ENCODE assay signal across 17 cellular contexts in genomic region chrY:15466891-15467290, GRCh38.
DNase-seq lines count a peak whose midpoint lies in the region; ATAC-seq and TF ChIP-seq lines count a peak whose summit lies in the region.
"Had no signal": no experiment of that assay in that cellular context is flagged by ENCODE, and none has a peak within 500 bp of the region (broad histone marks: within the 10 kb centered on the region; RNA-seq: fewer than 3 reads in every experiment).

No MANE protein-coding gene starts in this region.

- no peaks in the 10 kb centered on the region for H3K36me3 ChIP-seq in fibroblast of lung (ENCODE audit: control insufficient read depth, insufficient read depth, low read length)
- H3K36me3 ChIP-seq in thoracic aorta = no peaks in the 10 kb centered on the region
- H3K36me3 ChIP-seq: BLaER1 had no signal

- peaks cover 12% of the 10 kb centered on the region for H3K4me1 Mint-ChIP-seq in HFFc6 (ENCODE audit: low read depth)
- H3K4me1 Mint-ChIP-seq: CD14-positive monocyte; CD4-positive, alpha-beta memory T cell; H9 had no signal

- H3K9ac ChIP-seq in fibroblast of lung (ENCODE audit: insufficient read depth, low read length) = no peak overlapping the region
- H3K9ac ChIP-seq: BLaER1 had no signal

- H3K79me2 ChIP-seq in fibroblast of lung (ENCODE audit: control insufficient read depth, insufficient read depth, low read length) = no peaks in the 10 kb centered on the region

- no peaks in the 10 kb centered on the region for H3K27me3 ChIP-seq in fibroblast of lung (ENCODE audit: control insufficient read depth, insufficient read depth, low read length)
- H3K27me3 ChIP-seq in thoracic aorta (replicated peaks; ENCODE audit: insufficient read depth) = no peaks in the 10 kb centered on the region
- H3K27me3 ChIP-seq: BLaER1 had no signal

- no peak for ATAC-seq in thoracic aorta (ENCODE audit: insufficient number of reproducible peaks, low FRiP score, low read depth)
- no peak for ATAC-seq in GM19455 (IDR thresholded peaks at IDR 0.05; ENCODE audit: unreplicated experiment)
- ATAC-seq: K562 had no signal

- H3K27ac ChIP-seq in fibroblast of lung (ENCODE audit: insufficient read depth, low read length) (no peak overlapping the region), thoracic aorta (no peak overlapping the region)
- H3K27ac ChIP-seq: BLaER1, HL-60 had no signal

- no peak overlapping the region for H2AFZ ChIP-seq in fibroblast of lung (ENCODE audit: low read length)

- no peaks in the 10 kb centered on the region for H3K9me3 ChIP-seq in fibroblast of lung (ENCODE audit: control insufficient read depth, insufficient read depth, low read depth, low read length)
- no peaks in the 10 kb centered on the region for H3K9me3 ChIP-seq in thoracic aorta
- H3K9me3 ChIP-seq: BLaER1 had no signal

- H3K27me3 Mint-ChIP-seq in HFFc6 (ENCODE audit: insufficient read depth) = peaks cover 2% of the 10 kb centered on the region; the same call in 1 of the 2 replicates
- H3K27me3 Mint-ChIP-seq: CD4-positive, alpha-beta memory T cell had no signal

- H3K4me1 ChIP-seq in fibroblast of lung (ENCODE audit: control insufficient read depth, extremely low read depth, insufficient read depth, low read length) (no peaks in the 10 kb centered on the region), thoracic aorta (ENCODE audit: control insufficient read depth in 1 of 2, low read depth in 2 of 2) (no peaks in the 10 kb centered on the region)
- H3K4me1 ChIP-seq: BLaER1 had no signal

- H3K4me3 ChIP-seq in AG10803 (ENCODE audit: low read length) = no peak overlapping the region
- no peak overlapping the region for H3K4me3 ChIP-seq in fibroblast of lung (replicated peaks in 1 of 4; ENCODE audit: control extremely low read depth in 1 of 4, insufficient read depth in 1 of 4, low read depth in 3 of 4, low read length in 4 of 4)
- H3K4me3 ChIP-seq in thoracic aorta = no peak overlapping the region
- H3K4me3 ChIP-seq: BLaER1, K562 had no signal

- H4K20me1 ChIP-seq in fibroblast of lung (ENCODE audit: control insufficient read depth, extremely low read depth, insufficient read depth, low read length) = no peaks in the 10 kb centered on the region
- H4K20me1 ChIP-seq: BLaER1 had no signal

- DNase-seq in AG10803 (ENCODE audit: low read depth) (peak; percentile 61), HFFc6 (no peak), fibroblast of lung (ENCODE audit: low read depth in 2 of 2) (peak in 1 of 2 donors; percentile 16), thoracic aorta (ENCODE audit: low spot score) (no peak), retina (no peak), NCI-H2171 treated with DMSO at 0.1 percent for 48 hours (lab: John Stamatoyannopoulos, UW) (no peak)
- DNase-seq: CD4-positive, alpha-beta memory T cell; DMS153; DMS79; GDM1; H9; IMR-90 had no signal

- H3K9me3 Mint-ChIP-seq in HFFc6 = no peaks in the 10 kb centered on the region
- H3K9me3 Mint-ChIP-seq: CD14-positive monocyte; CD4-positive, alpha-beta memory T cell; H9 had no signal

- no peak overlapping the region for H3K4me2 ChIP-seq in fibroblast of lung (ENCODE audit: extremely low read depth, insufficient read depth, low read length)
- H3K4me2 ChIP-seq: BLaER1 had no signal

- no peak overlapping the region for H3K27ac Mint-ChIP-seq in HFFc6
- H3K27ac Mint-ChIP-seq: CD14-positive monocyte; CD4-positive, alpha-beta memory T cell; H9 had no signal

- TF ChIP-seq CTCF in AG10803 (conservative IDR thresholded peaks at IDR 0.05; ENCODE audit: low read length) (peak; percentile 61), HFFc6 (IDR thresholded peaks at IDR 0.05) (peak; percentile 15; the same call in 1 of the 2 replicates), fibroblast of lung (conservative IDR thresholded peaks at IDR 0.05 in 1 of 2, IDR thresholded peaks at IDR 0.05 in 1 of 2; ENCODE audit: low read depth in 1 of 2, low read length in 2 of 2) (peak; percentile 45 to 52), thoracic aorta (IDR thresholded peaks at IDR 0.05) (peak; percentile 29)

- H3K4me3 Mint-ChIP-seq in HFFc6 = no peak overlapping the region
- H3K4me3 Mint-ChIP-seq: CD14-positive monocyte; CD4-positive, alpha-beta memory T cell; H9 had no signal

- H3K36me3 Mint-ChIP-seq in HFFc6 (ENCODE audit: low read depth) = no peaks in the 10 kb centered on the region
- H3K36me3 Mint-ChIP-seq: CD14-positive monocyte; CD4-positive, alpha-beta memory T cell had no signal
